Comparison of ENCODE assay signal across 16 cellular contexts in the genomic region with DNA sequence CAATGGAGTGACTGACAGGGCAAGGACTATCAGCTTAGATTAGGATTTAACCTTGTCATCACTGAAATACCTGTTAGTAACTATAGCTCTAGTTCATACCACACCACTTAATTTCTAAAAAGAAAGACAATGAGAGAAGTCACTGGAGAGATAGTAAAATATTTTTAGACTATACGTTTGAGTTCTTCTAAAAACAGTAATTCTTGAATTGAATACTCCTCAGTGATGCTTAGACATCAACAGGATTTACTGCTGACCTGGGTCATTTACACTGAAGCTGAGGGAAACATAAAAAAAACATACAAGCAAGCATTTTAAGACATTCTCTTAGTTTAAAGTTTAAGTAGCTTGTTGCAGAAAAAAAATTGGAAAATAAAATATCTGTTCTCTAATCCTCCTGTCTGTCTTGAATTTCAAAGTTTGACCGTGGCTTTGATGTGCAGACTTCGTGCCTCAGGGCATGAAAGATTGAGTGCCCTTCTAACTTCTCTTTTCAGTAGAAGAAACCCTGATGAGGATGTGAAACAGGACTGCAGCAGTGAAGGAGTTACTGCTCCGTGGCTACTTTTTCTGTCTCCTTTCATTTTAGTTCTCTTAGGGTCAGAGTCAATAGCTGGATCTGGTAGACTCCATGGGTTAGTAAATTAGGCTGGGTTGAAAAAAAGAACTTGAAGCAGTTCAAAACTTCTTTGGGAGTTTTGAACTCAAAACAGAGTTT.
DNase-seq lines count a peak whose midpoint lies in the region; ATAC-seq, FAIRE-seq and TF ChIP-seq lines count a peak whose summit lies in the region.
"Had no signal": no experiment of that assay in that cellular context is flagged by ENCODE, and none has a peak within 500 bp of the region (broad histone marks: within the 10 kb centered on the region; RNA-seq: fewer than 3 reads in every experiment).

No MANE protein-coding gene starts in this region.

- DNase-seq in GM12892 (ENCODE audit: insufficient read length) (no peak), RPMI7951 (ENCODE audit: low read depth) (peak; percentile 5), cerebellar nuclear complex (lab: John Stamatoyannopoulos, UW) (no peak), superior temporal gyrus (ENCODE audit: extremely low spot score) (no peak), HuH-7.5 (ENCODE audit: low spot score) (no peak), SW480 (ENCODE audit: low spot score) (no peak)
- DNase-seq: activated T-cell treated with anti-CD3 and anti-CD28 coated beads for 4 hours, aorta, endodermal cell, H7, NCI-H187, testis had no signal

- peak; percentile 85 for ATAC-seq in GM19372 (IDR thresholded peaks at IDR 0.05; ENCODE audit: low read depth, unreplicated experiment)
- peak; percentile 78 for ATAC-seq in HG02884 (IDR thresholded peaks at IDR 0.05; ENCODE audit: unreplicated experiment)
- ATAC-seq: Panc1 had no signal

- TF ChIP-seq POLR2A in GM12892 (IDR thresholded peaks at IDR 0.05; ENCODE audit: low read depth, low read length), result no peak

- FAIRE-seq in GM12892 (lab: Jason Lieb, UNC), result peak; percentile 65
- FAIRE-seq: G401.6 had no signal
